16 cellular contexts compared by ENCODE assay signal in genomic region chr7:1542329-1542728, GRCh38. TPM values are rescaled to one million over a fixed set of nuclear protein-coding genes. Genes with fewer than 3 reads are reported as not detected.
DNase-seq lines count a peak whose midpoint lies in the region; ATAC-seq, FAIRE-seq and TF ChIP-seq lines count a peak whose summit lies in the region.
"Had no signal": no experiment of that assay in that cellular context is flagged by ENCODE, and none has a peak within 500 bp of the region (broad histone marks: within the 10 kb centered on the region; RNA-seq: fewer than 3 reads in every experiment).

No MANE protein-coding gene starts in this region.

- TF ChIP-seq POLR2A in endothelial cell of umbilical vein (IDR thresholded peaks at IDR 0.05; ENCODE audit: low read depth, low read length), result no peak
- TF ChIP-seq POLR2A in sigmoid colon (IDR thresholded peaks at IDR 0.05), result no peak

- H3K27me3 ChIP-seq in CD4-positive, alpha-beta T cell (ENCODE audit: control insufficient read depth, insufficient read depth, low read length), result no peaks in the 10 kb centered on the region
- H3K27me3 ChIP-seq in endothelial cell of umbilical vein (ENCODE audit: control insufficient read depth in 2 of 2, insufficient read depth in 2 of 2, low read length in 2 of 2) (no peaks in the 10 kb centered on the region), sigmoid colon (no peaks in the 10 kb centered on the region)

- no peak overlapping the region for H3K27ac ChIP-seq in CD4-positive, alpha-beta T cell (ENCODE audit: low read depth, low read length)
- H3K27ac ChIP-seq in endothelial cell of umbilical vein (ENCODE audit: insufficient read depth, low read depth, low read length), result no peak overlapping the region
- H3K27ac ChIP-seq in sigmoid colon, result no peak overlapping the region

- H4K20me1 ChIP-seq in endothelial cell of umbilical vein (replicated peaks; ENCODE audit: control insufficient read depth, extremely low read depth, insufficient read depth, low read length), result no peaks in the 10 kb centered on the region

- ATAC-seq in CD4-positive, alpha-beta T cell (ENCODE audit: poor library complexity), result no peak
- no peak for ATAC-seq in stimulated activated effector memory CD8-positive, alpha-beta T cell treated with anti-CD3 and anti-CD28 coated beads, Interleukin-12 subunit alpha, Interleukin-12 subunit beta, amount 100 ng/mL, for 72 hours
- no peak for ATAC-seq in HG03342 (IDR thresholded peaks at IDR 0.05; ENCODE audit: unreplicated experiment)

- no peak overlapping the region for H3K9ac ChIP-seq in endothelial cell of umbilical vein (replicated peaks; ENCODE audit: extremely low read depth, insufficient read depth, low read length)

- no peak overlapping the region for H2AFZ ChIP-seq in endothelial cell of umbilical vein (ENCODE audit: low read depth, low read length)

- no peak for DNase-seq in CD4-positive, alpha-beta T cell
- DNase-seq in endothelial cell of umbilical vein (ENCODE audit: low read depth, low spot score) (no peak), NOMO-1 (lab: John Stamatoyannopoulos, UW; ENCODE audit: unreplicated experiment in 2 of 2) (no peak), sigmoid colon (no peak)
- DNase-seq in stimulated activated effector memory CD8-positive, alpha-beta T cell treated with anti-CD3 and anti-CD28 coated beads, Interleukin-12 subunit alpha, Interleukin-12 subunit beta, amount 100 ng/mL, for 72 hours (ENCODE audit: low spot score in 2 of 2), result no peak
- DNase-seq: DMS79, IMR-90, MV-4-11, NCI-H1436, NCI-H2081, NCI-H524 treated with DMSO at 0.1 percent for 48 hours, OCI-M1 had no signal

- TF ChIP-seq CTCF in CD4-positive, alpha-beta T cell (IDR thresholded peaks at IDR 0.05), result no peak
- TF ChIP-seq CTCF in endothelial cell of umbilical vein (IDR thresholded peaks at IDR 0.05; ENCODE audit: extremely low read depth in 1 of 2, insufficient read depth in 1 of 2, low read depth in 1 of 2, low read length in 2 of 2) (no peak), sigmoid colon (IDR thresholded peaks at IDR 0.05) (no peak)

- CTCF ChIA-PET in CD4-positive, alpha-beta T cell (lab: Charles Lee), result no interaction called here
- CTCF ChIA-PET in endothelial cell of umbilical vein (lab: Charles Lee), result no interaction called here

- no peaks in the 10 kb centered on the region for H3K9me3 Mint-ChIP-seq in CD4-positive, alpha-beta T cell
- H3K9me3 Mint-ChIP-seq in IgD-negative memory B cell, result no peaks in the 10 kb centered on the region
- H3K9me3 Mint-ChIP-seq in stimulated activated effector memory CD8-positive, alpha-beta T cell treated with anti-CD3 and anti-CD28 coated beads, Interleukin-12 subunit alpha, Interleukin-12 subunit beta, amount 100 ng/mL, for 72 hours, result no peaks in the 10 kb centered on the region

- H3K36me3 ChIP-seq in endothelial cell of umbilical vein (ENCODE audit: control insufficient read depth in 2 of 2, extremely low read depth in 1 of 2, insufficient read depth in 2 of 2, low read length in 2 of 2) (peaks cover 8 to 27% of the 10 kb centered on the region in 2 experiments), sigmoid colon (peaks cover 6 to 55% (median 24%) of the 10 kb centered on the region in 4 donors)

- 90 to 92% methylated on average over 21 of the region's 21 CpGs for WGBS in sigmoid colon, 2 donors

- no peak for TF ChIP-seq EP300 in sigmoid colon (IDR thresholded peaks at IDR 0.05)

- BruUV-seq in endothelial cell of umbilical vein (replicated peaks; lab: Mats Ljungman, UMichigan), result TSS peak; percentile 2

- no peak for FAIRE-seq in endothelial cell of umbilical vein (lab: Jason Lieb, UNC)
- FAIRE-seq: GM12892, H54 had no signal

- peaks cover 29% of the 10 kb centered on the region for H3K36me3 Mint-ChIP-seq in CD4-positive, alpha-beta T cell (ENCODE audit: low read depth)
- H3K36me3 Mint-ChIP-seq in IgD-negative memory B cell, result no peaks in the 10 kb centered on the region
- H3K36me3 Mint-ChIP-seq in stimulated activated effector memory CD8-positive, alpha-beta T cell treated with anti-CD3 and anti-CD28 coated beads, Interleukin-12 subunit alpha, Interleukin-12 subunit beta, amount 100 ng/mL, for 72 hours, result peaks cover 48% of the 10 kb centered on the region

- no peaks in the 10 kb centered on the region for H3K27me3 Mint-ChIP-seq in CD4-positive, alpha-beta T cell
- H3K27me3 Mint-ChIP-seq in IgD-negative memory B cell, result no peaks in the 10 kb centered on the region

- H3K4me3 Mint-ChIP-seq in CD4-positive, alpha-beta T cell, result no peak overlapping the region
- no peak overlapping the region for H3K4me3 Mint-ChIP-seq in IgD-negative memory B cell
- no peak overlapping the region for H3K4me3 Mint-ChIP-seq in stimulated activated effector memory CD8-positive, alpha-beta T cell treated with anti-CD3 and anti-CD28 coated beads, Interleukin-12 subunit alpha, Interleukin-12 subunit beta, amount 100 ng/mL, for 72 hours

- peaks cover 13% of the 10 kb centered on the region for H3K4me1 ChIP-seq in endothelial cell of umbilical vein (ENCODE audit: control insufficient read depth, extremely low read depth, insufficient read depth, low read length)
- peaks cover 0 to 22% (median 17%) of the 10 kb centered on the region in 4 donors for H3K4me1 ChIP-seq in sigmoid colon

- peak overlapping the region; percentile 27 for H3K27ac Mint-ChIP-seq in CD4-positive, alpha-beta T cell
- H3K27ac Mint-ChIP-seq in IgD-negative memory B cell, result peak overlapping the region in 2 of 3 donors; percentile 59 to 73
- peak overlapping the region; percentile 14 for H3K27ac Mint-ChIP-seq in stimulated activated effector memory CD8-positive, alpha-beta T cell treated with anti-CD3 and anti-CD28 coated beads, Interleukin-12 subunit alpha, Interleukin-12 subunit beta, amount 100 ng/mL, for 72 hours

- dilution Hi-C loops in endothelial cell of umbilical vein (cut with MboI; ENCODE audit: extremely low pct_ligation_motif_present, low sequenced_read_pairs), result no loop called here

- H3K4me3 ChIP-seq in endothelial cell of umbilical vein (replicated peaks in 1 of 3; ENCODE audit: insufficient read depth in 1 of 3, low read depth in 1 of 3, low read length in 3 of 3) (no peak overlapping the region), sigmoid colon (no peak overlapping the region)

- POLR2A ChIA-PET in CD4-positive, alpha-beta T cell (lab: Charles Lee), result no interaction called here
- POLR2A ChIA-PET in endothelial cell of umbilical vein (lab: Charles Lee), result no interaction called here

- no peaks in the 10 kb centered on the region for H3K4me1 Mint-ChIP-seq in CD4-positive, alpha-beta T cell (ENCODE audit: low read depth)
- no peaks in the 10 kb centered on the region for H3K4me1 Mint-ChIP-seq in IgD-negative memory B cell
- no peaks in the 10 kb centered on the region for H3K4me1 Mint-ChIP-seq in stimulated activated effector memory CD8-positive, alpha-beta T cell treated with anti-CD3 and anti-CD28 coated beads, Interleukin-12 subunit alpha, Interleukin-12 subunit beta, amount 100 ng/mL, for 72 hours

- intact Hi-C loops in CD4-positive, alpha-beta T cell (cut with DNase I, micrococcal nuclease), result no loop called here
- intact Hi-C loops in endothelial cell of umbilical vein (cut with micrococcal nuclease) (no loop called here), sigmoid colon (cut with DNase I) (no loop called here)

- no peaks in the 10 kb centered on the region for H3K9me1 ChIP-seq in endothelial cell of umbilical vein (replicated peaks; ENCODE audit: control insufficient read depth, extremely low read depth, insufficient read depth, low read length)

- H3K4me2 ChIP-seq in endothelial cell of umbilical vein (ENCODE audit: insufficient read depth, low read length), result no peak overlapping the region

- H3K9me3 ChIP-seq in CD4-positive, alpha-beta T cell (ENCODE audit: control insufficient read depth, low read length), result no peaks in the 10 kb centered on the region
- H3K9me3 ChIP-seq in endothelial cell of umbilical vein (replicated peaks; ENCODE audit: control insufficient read depth, insufficient read depth, low read length) (no peaks in the 10 kb centered on the region), sigmoid colon (no peaks in the 10 kb centered on the region)

- H3K79me2 ChIP-seq in endothelial cell of umbilical vein (ENCODE audit: control insufficient read depth, insufficient read depth, low read length), result peaks cover 17% of the 10 kb centered on the region

RNA-seq across cellular contexts. Expression of gene MAFK, which starts 11.8 kb away (rescaled TPM):
- total RNA-seq in CD4-positive, alpha-beta T cell, result 10 to 100 TPM; 60.1 to 65.0 TPM
- polyA plus RNA-seq in IgD-negative memory B cell, result 0.81 TPM
- total RNA-seq in endothelial cell of umbilical vein, result 39.4 and 66.9 TPM in 2 replicates
- polyA plus RNA-seq in endothelial cell of umbilical vein, result 22.2 and 23.3 TPM in 2 replicates
- polyA plus RNA-seq in endothelial cell of umbilical vein (2011; cell fraction: cytosol; rRNA removed), result 10.8 and 13.7 TPM in 2 replicates
- polyA plus RNA-seq in endothelial cell of umbilical vein (2011; cell fraction: nucleus; rRNA removed), result 167 and 174 TPM in 2 replicates
- polyA plus RNA-seq in endothelial cell of umbilical vein (2012), result 16.7 and 23.2 TPM in 2 replicates
- polyA minus RNA-seq in endothelial cell of umbilical vein, result 13.0 and 16.2 TPM in 2 replicates
- polyA minus RNA-seq in endothelial cell of umbilical vein (2011; cell fraction: cytosol; rRNA and poly(A)+ RNA removed), result 27.5 TPM
- polyA minus RNA-seq in endothelial cell of umbilical vein (2011; cell fraction: nucleus; rRNA and poly(A)+ RNA removed), result 25.4 and 68.6 TPM in 2 replicates
- 10 to 100 TPM; 22.1 to 57.6 (median 42.5) TPM for total RNA-seq in sigmoid colon
- 10 to 100 TPM; 34.8 to 43.0 (median 42.1) TPM for polyA plus RNA-seq in sigmoid colon

RNA-seq across cellular contexts. Expression of gene TMEM184A, which starts 13.7 kb away (rescaled TPM):
- under 1 TPM in 1 of 2 experiments, not detected in 1; 0.06 TPM for total RNA-seq in CD4-positive, alpha-beta T cell
- polyA plus RNA-seq in IgD-negative memory B cell (0.08 TPM), endothelial cell of umbilical vein (0.41 and 0.48 TPM in 2 replicates), sigmoid colon (10 to 100 TPM in 2 of 3 donors, 1 to 10 TPM in 1; 8.4 to 60.3 (median 10.2) TPM)
- total RNA-seq in endothelial cell of umbilical vein (not detected in 2 replicates), sigmoid colon (under 1 TPM in 1 of 4 donors, not detected in 3; 0.28 TPM)
- 0.07 and 0.22 TPM in 2 replicates for polyA plus RNA-seq in endothelial cell of umbilical vein (2011; cell fraction: cytosol; rRNA removed)
- 0.25 and 0.66 TPM in 2 replicates for polyA plus RNA-seq in endothelial cell of umbilical vein (2011; cell fraction: nucleus; rRNA removed)
- polyA plus RNA-seq in endothelial cell of umbilical vein (2012), result 0.07 TPM in 2 replicates
- 0.15 TPM in 1 of 2 replicates, not detected in the other for polyA minus RNA-seq in endothelial cell of umbilical vein
- 21.1 TPM for polyA minus RNA-seq in endothelial cell of umbilical vein (2011; cell fraction: cytosol; rRNA and poly(A)+ RNA removed)
- 0.48 and 0.91 TPM in 2 replicates for polyA minus RNA-seq in endothelial cell of umbilical vein (2011; cell fraction: nucleus; rRNA and poly(A)+ RNA removed)

RNA-seq across cellular contexts. Expression of gene PSMG3, which starts 27.5 kb away (rescaled TPM):
- total RNA-seq in CD4-positive, alpha-beta T cell, result 10 to 100 TPM; 13.3 to 13.8 TPM
- polyA plus RNA-seq in IgD-negative memory B cell (42.5 TPM), endothelial cell of umbilical vein (40.4 and 49.7 TPM in 2 replicates), sigmoid colon (10 to 100 TPM; 50.5 to 68.0 (median 66.6) TPM)
- total RNA-seq in endothelial cell of umbilical vein (25.5 and 28.4 TPM in 2 replicates), sigmoid colon (10 to 100 TPM; 23.3 to 52.8 (median 41.6) TPM)
- 48.3 and 57.1 TPM in 2 replicates for polyA plus RNA-seq in endothelial cell of umbilical vein (2011; cell fraction: cytosol; rRNA removed)
- 29.1 and 31.2 TPM in 2 replicates for polyA plus RNA-seq in endothelial cell of umbilical vein (2011; cell fraction: nucleus; rRNA removed)
- 18.9 and 27.6 TPM in 2 replicates for polyA plus RNA-seq in endothelial cell of umbilical vein (2012)
- polyA minus RNA-seq in endothelial cell of umbilical vein, result 11.4 and 14.3 TPM in 2 replicates
- 39.1 TPM for polyA minus RNA-seq in endothelial cell of umbilical vein (2011; cell fraction: cytosol; rRNA and poly(A)+ RNA removed)
- 4.4 and 6.7 TPM in 2 replicates for polyA minus RNA-seq in endothelial cell of umbilical vein (2011; cell fraction: nucleus; rRNA and poly(A)+ RNA removed)

RNA-seq across cellular contexts. Expression of gene INTS1, which starts 38.1 kb away (rescaled TPM):
- 10 to 100 TPM; 91.0 to 91.5 TPM for total RNA-seq in CD4-positive, alpha-beta T cell
- polyA plus RNA-seq in IgD-negative memory B cell (23.4 TPM), endothelial cell of umbilical vein (57.8 and 86.5 TPM in 2 replicates), sigmoid colon (10 to 100 TPM; 16.2 to 78.3 (median 22.9) TPM)
- total RNA-seq in endothelial cell of umbilical vein (114 and 116 TPM in 2 replicates), sigmoid colon (10 to 100 TPM; 18.9 to 35.7 (median 26.2) TPM)
- 25.1 and 38.8 TPM in 2 replicates for polyA plus RNA-seq in endothelial cell of umbilical vein (2011; cell fraction: cytosol; rRNA removed)
- 99.5 and 107 TPM in 2 replicates for polyA plus RNA-seq in endothelial cell of umbilical vein (2011; cell fraction: nucleus; rRNA removed)
- 48.4 and 56.9 TPM in 2 replicates for polyA plus RNA-seq in endothelial cell of umbilical vein (2012)
- polyA minus RNA-seq in endothelial cell of umbilical vein, result 39.2 and 47.6 TPM in 2 replicates
- polyA minus RNA-seq in endothelial cell of umbilical vein (2011; cell fraction: cytosol; rRNA and poly(A)+ RNA removed), result 50.1 TPM
- 38.4 and 74.9 TPM in 2 replicates for polyA minus RNA-seq in endothelial cell of umbilical vein (2011; cell fraction: nucleus; rRNA and poly(A)+ RNA removed)

Comparison
In these comparisons a context has a peak if more than half of its experiments do, and no peak if none do; other contexts are left out.
1. H3K27ac Mint-ChIP-seq: peak in every context shown above with its lines; median percentile 66 in IgD-negative memory B cell; 27 in CD4-positive, alpha-beta T cell; 14 in stimulated activated effector memory CD8-positive, alpha-beta T cell treated with anti-CD3 and anti-CD28 coated beads, Interleukin-12 subunit alpha, Interleukin-12 subunit beta, amount 100 ng/mL, for 72 hours.